8 cellular contexts compared by ENCODE assay signal in the genomic region with DNA sequence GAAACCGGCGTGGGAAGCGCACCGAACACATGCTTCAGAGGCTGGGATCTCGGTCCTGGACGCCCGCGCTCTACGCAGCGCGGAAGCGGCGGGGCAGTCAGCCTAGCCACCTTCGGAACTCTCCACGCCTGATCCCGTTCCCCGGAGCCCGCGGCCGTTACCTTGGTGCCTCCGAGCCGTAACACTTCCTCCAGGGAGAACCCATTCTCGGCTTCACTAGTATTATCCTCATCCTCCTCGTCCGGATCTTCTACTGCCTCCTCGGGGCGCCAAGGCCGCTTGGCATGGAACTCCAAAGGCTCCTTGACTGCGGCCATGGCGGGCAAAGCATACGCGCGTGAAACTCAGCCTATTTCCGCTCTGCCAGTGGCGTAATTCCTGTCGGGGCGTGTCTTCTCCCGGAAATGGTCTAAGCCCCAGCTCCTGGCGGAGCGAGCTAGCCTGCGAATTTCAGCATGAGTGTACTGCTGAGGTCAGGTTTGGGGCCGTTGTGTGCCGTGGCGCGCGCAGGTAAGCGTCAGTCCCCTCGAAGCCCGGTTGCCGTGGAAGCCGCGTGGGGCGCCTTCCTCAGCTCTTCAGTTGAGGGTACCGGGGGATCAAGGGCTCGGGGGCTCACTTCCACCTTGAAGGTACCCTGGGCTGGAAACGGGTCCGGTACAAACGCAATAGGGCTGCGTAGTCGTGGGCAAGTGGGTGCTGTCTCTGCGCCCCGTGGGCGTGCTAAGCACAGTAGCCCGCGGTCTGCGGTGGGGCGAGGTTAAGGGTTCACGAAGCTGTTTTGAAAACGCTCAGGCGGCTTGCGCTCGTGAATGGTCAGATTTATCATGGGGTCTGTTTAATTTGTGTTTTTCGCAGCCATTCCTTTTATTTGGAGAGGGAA. TPM values are rescaled to one million over a fixed set of nuclear protein-coding genes. Genes with fewer than 3 reads are reported as not detected.
DNase-seq lines count a peak whose midpoint lies in the region; ATAC-seq and TF ChIP-seq lines count a peak whose summit lies in the region.

A gene with protein sequence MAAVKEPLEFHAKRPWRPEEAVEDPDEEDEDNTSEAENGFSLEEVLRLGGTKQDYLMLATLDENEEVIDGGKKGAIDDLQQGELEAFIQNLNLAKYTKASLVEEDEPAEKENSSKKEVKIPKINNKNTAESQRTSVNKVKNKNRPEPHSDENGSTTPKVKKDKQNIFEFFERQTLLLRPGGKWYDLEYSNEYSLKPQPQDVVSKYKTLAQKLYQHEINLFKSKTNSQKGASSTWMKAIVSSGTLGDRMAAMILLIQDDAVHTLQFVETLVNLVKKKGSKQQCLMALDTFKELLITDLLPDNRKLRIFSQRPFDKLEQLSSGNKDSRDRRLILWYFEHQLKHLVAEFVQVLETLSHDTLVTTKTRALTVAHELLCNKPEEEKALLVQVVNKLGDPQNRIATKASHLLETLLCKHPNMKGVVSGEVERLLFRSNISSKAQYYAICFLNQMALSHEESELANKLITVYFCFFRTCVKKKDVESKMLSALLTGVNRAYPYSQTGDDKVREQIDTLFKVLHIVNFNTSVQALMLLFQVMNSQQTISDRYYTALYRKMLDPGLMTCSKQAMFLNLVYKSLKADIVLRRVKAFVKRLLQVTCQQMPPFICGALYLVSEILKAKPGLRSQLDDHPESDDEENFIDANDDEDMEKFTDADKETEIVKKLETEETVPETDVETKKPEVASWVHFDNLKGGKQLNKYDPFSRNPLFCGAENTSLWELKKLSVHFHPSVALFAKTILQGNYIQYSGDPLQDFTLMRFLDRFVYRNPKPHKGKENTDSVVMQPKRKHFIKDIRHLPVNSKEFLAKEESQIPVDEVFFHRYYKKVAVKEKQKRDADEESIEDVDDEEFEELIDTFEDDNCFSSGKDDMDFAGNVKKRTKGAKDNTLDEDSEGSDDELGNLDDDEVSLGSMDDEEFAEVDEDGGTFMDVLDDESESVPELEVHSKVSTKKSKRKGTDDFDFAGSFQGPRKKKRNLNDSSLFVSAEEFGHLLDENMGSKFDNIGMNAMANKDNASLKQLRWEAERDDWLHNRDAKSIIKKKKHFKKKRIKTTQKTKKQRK (minus strand): TSS at position 346 of the 880 bp plus-strand sequence. CDS start 29 bp downstream, at position 317.
A gene with protein sequence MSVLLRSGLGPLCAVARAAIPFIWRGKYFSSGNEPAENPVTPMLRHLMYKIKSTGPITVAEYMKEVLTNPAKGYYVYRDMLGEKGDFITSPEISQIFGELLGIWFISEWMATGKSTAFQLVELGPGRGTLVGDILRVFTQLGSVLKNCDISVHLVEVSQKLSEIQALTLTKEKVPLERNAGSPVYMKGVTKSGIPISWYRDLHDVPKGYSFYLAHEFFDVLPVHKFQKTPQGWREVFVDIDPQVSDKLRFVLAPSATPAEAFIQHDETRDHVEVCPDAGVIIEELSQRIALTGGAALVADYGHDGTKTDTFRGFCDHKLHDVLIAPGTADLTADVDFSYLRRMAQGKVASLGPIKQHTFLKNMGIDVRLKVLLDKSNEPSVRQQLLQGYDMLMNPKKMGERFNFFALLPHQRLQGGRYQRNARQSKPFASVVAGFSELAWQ (plus strand): TSS at position 408 of the 880 bp plus-strand sequence. CDS start 48 bp downstream, at position 456.

- POLR2A ChIA-PET in GM10248 (lab: Yijun Ruan, JAX): interaction anchor here (1.0 to 1.5 kb wide), 2 partner anchors 11 to 13 kb away, joined by 4 to 12 read pairs; no protein-coding TSS in a partner anchor
- POLR2A ChIA-PET in activated naive CD8-positive, alpha-beta T cell treated with anti-CD3 and anti-CD28 coated beads, Interleukin-2, amount 10 ng/mL, durations not matched to agents 7 days and 5 days (lab: Charles Lee): interaction anchor here (0.7 to 2.2 kb wide), 6 partner anchors 10 to 1395 kb away, joined by 3 to 20 read pairs (median 4); a partner anchor contains a TSS

- TF ChIP-seq POLR2A in tibial nerve (IDR thresholded peaks at IDR 0.05): peak; percentile 41 to 77

- H3K9ac ChIP-seq in parathyroid adenoma: peak within 1 kb of the TSS; percentile 86

- H3K4me3 Mint-ChIP-seq in activated naive CD8-positive, alpha-beta T cell treated with anti-CD3 and anti-CD28 coated beads, Interleukin-2, amount 10 ng/mL, durations not matched to agents 7 days and 5 days: no peak within 1 kb of the TSS

- CTCF ChIA-PET in GM10248 (lab: Yijun Ruan, JAX): interaction anchor here (1.1 to 2.2 kb wide), 4 partner anchors 8 to 78 kb away, joined by 3 to 6 read pairs (median 5); no protein-coding TSS in a partner anchor

- H3K27me3 ChIP-seq in cardiac muscle cell (no peaks in the 10 kb centered on the region), parathyroid adenoma (ENCODE audit: control insufficient read depth, insufficient read depth, low read length) (no peaks in the 10 kb centered on the region), tibial nerve (no peaks in the 10 kb centered on the region)

- no peaks in the 10 kb centered on the region for H3K9me3 ChIP-seq in cardiac muscle cell (ENCODE audit: low read depth)
- no peaks in the 10 kb centered on the region for H3K9me3 ChIP-seq in parathyroid adenoma (ENCODE audit: control insufficient read depth, low read length)
- no peaks in the 10 kb centered on the region for H3K9me3 ChIP-seq in tibial nerve

- DNase-seq in GM10248 (ENCODE audit: extremely low spot score) (peak; percentile 94), NCI-H1048 (lab: John Stamatoyannopoulos, UW) (peak; percentile 79), SKM-1 (lab: John Stamatoyannopoulos, UW; ENCODE audit: unreplicated experiment) (peak; percentile 81), cardiac muscle cell (ENCODE audit: low read depth in 1 of 2, low spot score in 1 of 2) (peak; percentile 94), tibial nerve (ENCODE audit: low spot score in 2 of 2) (peak; percentile 86 to 92)
- peak; percentile 85 for DNase-seq in activated naive CD8-positive, alpha-beta T cell treated with anti-CD3 and anti-CD28 coated beads, Interleukin-2, amount 10 ng/mL, durations not matched to agents 7 days and 5 days

- H3K4me2 ChIP-seq in parathyroid adenoma (ENCODE audit: low read length): peak within 1 kb of the TSS; percentile 91

- H3K4me1 ChIP-seq in cardiac muscle cell (ENCODE audit: low read depth): peaks cover 5% of the 10 kb centered on the region
- peaks cover 15% of the 10 kb centered on the region for H3K4me1 ChIP-seq in parathyroid adenoma
- peaks cover 4 to 39% (median 22%) of the 10 kb centered on the region in 4 donors for H3K4me1 ChIP-seq in tibial nerve

- H2AFZ ChIP-seq in parathyroid adenoma: peak within 1 kb of the TSS; percentile 99

- H3K79me2 ChIP-seq in parathyroid adenoma: peaks cover 43% of the 10 kb centered on the region

- H3K4me3 ChIP-seq in cardiac muscle cell (peak within 1 kb of the TSS; percentile 95), parathyroid adenoma (ENCODE audit: low read depth, low read length) (peak within 1 kb of the TSS; percentile 96), tibial nerve (peak within 1 kb of the TSS; percentile 61 to 87 (median 72))

- H3K9me3 Mint-ChIP-seq in activated naive CD8-positive, alpha-beta T cell treated with anti-CD3 and anti-CD28 coated beads, Interleukin-2, amount 10 ng/mL, durations not matched to agents 7 days and 5 days: no peaks in the 10 kb centered on the region

- H3K36me3 Mint-ChIP-seq in activated naive CD8-positive, alpha-beta T cell treated with anti-CD3 and anti-CD28 coated beads, Interleukin-2, amount 10 ng/mL, durations not matched to agents 7 days and 5 days: peaks cover 24% of the 10 kb centered on the region

- H3K27ac ChIP-seq in cardiac muscle cell (peak within 1 kb of the TSS; percentile 90), parathyroid adenoma (peak within 1 kb of the TSS; percentile 90), tibial nerve (peak within 1 kb of the TSS; percentile 69 to 96 (median 94))

- TF ChIP-seq CTCF in GM10248 (IDR thresholded peaks at IDR 0.05; ENCODE audit: control extremely low read depth, extremely low read depth, low read depth, missing control alignments) (no peak), cardiac muscle cell (IDR thresholded peaks at IDR 0.05; ENCODE audit: low read depth, low read length) (no peak), parathyroid adenoma (IDR thresholded peaks at IDR 0.05) (peak; percentile 4), tibial nerve (IDR thresholded peaks at IDR 0.05) (peak in 2 of 5 experiments; percentile 23 to 26)

- H3K36me3 ChIP-seq in cardiac muscle cell: peaks cover 17% of the 10 kb centered on the region
- no peaks in the 10 kb centered on the region for H3K36me3 ChIP-seq in parathyroid adenoma (ENCODE audit: control insufficient read depth, insufficient read depth, low read length)
- peaks cover 0 to 25% (median 13%) of the 10 kb centered on the region in 3 donors for H3K36me3 ChIP-seq in tibial nerve

- peaks cover 20% of the 10 kb centered on the region for H3K4me1 Mint-ChIP-seq in activated naive CD8-positive, alpha-beta T cell treated with anti-CD3 and anti-CD28 coated beads, Interleukin-2, amount 10 ng/mL, durations not matched to agents 7 days and 5 days

- TF ChIP-seq EP300 in tibial nerve (IDR thresholded peaks at IDR 0.05): peak; percentile 70 to 97

- peak; percentile 93 for ATAC-seq in HG02588 (IDR thresholded peaks at IDR 0.05; ENCODE audit: unreplicated experiment)
- peak; percentile 94 for ATAC-seq in activated naive CD8-positive, alpha-beta T cell treated with anti-CD3 and anti-CD28 coated beads, Interleukin-2, amount 10 ng/mL, durations not matched to agents 7 days and 5 days (ENCODE audit: low read depth)

- H3K27me3 Mint-ChIP-seq in activated naive CD8-positive, alpha-beta T cell treated with anti-CD3 and anti-CD28 coated beads, Interleukin-2, amount 10 ng/mL, durations not matched to agents 7 days and 5 days: no peaks in the 10 kb centered on the region

- H3K27ac Mint-ChIP-seq in activated naive CD8-positive, alpha-beta T cell treated with anti-CD3 and anti-CD28 coated beads, Interleukin-2, amount 10 ng/mL, durations not matched to agents 7 days and 5 days: no peak within 1 kb of the TSS

- WGBS in tibial nerve, 2 donors: 0% methylated on average over 60 to 69 of the region's 73 CpGs

RNA-seq across cellular contexts. Expression of the first gene that starts in this region (rescaled TPM):
- total RNA-seq in activated naive CD8-positive, alpha-beta T cell treated with anti-CD3 and anti-CD28 coated beads, Interleukin-2, amount 10 ng/mL, durations not matched to agents 7 days and 5 days: 10 to 100 TPM; 63.7 to 66.5 TPM
- total RNA-seq in cardiac muscle cell (14.3 and 27.9 TPM in 2 replicates), tibial nerve (10 to 100 TPM; 25.3 to 37.9 (median 29.0) TPM)
- polyA plus RNA-seq in cardiac muscle cell: 18.9 and 27.7 TPM in 2 replicates

RNA-seq across cellular contexts. Expression of the second gene that starts in this region (rescaled TPM):
- 10 to 100 TPM; 24.4 to 24.7 TPM for total RNA-seq in activated naive CD8-positive, alpha-beta T cell treated with anti-CD3 and anti-CD28 coated beads, Interleukin-2, amount 10 ng/mL, durations not matched to agents 7 days and 5 days
- 22.0 and 28.0 TPM in 2 replicates for total RNA-seq in cardiac muscle cell
- polyA plus RNA-seq in cardiac muscle cell: 25.0 and 27.9 TPM in 2 replicates
- total RNA-seq in tibial nerve: 10 to 100 TPM; 14.7 to 23.4 (median 19.1) TPM

Comparison
In these comparisons a context has a peak if more than half of its experiments do, and no peak if none do; other contexts are left out.
1. Peak in every context shown above with its lines: DNase-seq, ATAC-seq, H3K4me3 ChIP-seq and H3K27ac ChIP-seq.